Comparison of ENCODE assay signal across 8 cellular contexts in the genomic region with DNA sequence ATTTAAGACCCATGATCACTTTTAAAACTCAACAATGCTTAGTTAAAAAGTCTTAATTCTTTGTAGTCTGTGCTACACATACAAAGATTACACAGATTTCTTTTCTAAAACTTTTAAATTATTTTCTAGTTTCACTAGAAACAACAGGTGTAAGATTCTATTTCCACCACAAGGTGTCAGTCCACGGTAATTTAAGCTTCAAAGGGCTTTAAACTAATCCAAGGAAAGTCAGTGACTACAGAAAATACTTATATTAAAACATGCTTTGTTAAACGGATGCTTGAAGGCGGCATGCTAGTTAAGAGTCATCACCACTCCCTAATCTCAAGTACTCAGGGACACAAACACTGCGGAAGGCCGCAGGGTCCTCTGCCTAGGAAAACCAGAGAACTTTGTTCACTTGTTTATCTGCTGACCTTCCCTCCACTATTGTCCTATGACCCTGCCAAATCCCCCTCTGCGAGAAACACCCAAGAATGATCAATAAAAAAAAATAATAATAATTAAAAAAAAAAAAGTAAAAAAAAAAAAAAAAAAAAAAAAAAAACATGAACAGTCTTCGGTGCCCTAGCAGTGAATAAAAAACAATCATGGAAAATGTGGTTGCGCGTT. TPM values are rescaled to one million over a fixed set of nuclear protein-coding genes. Genes with fewer than 3 reads are reported as not detected.
A peak's percentile ranks its signal among the peaks of the same experiment; 100 is the strongest.
DNase-seq lines count a peak whose midpoint lies in the region; FAIRE-seq and TF ChIP-seq lines count a peak whose summit lies in the region.
"Not testable (repeated sequence)": the region's sequence is repeated elsewhere in the genome, so short reads cannot be mapped to it uniquely, and the experiment has no call there.

No MANE protein-coding gene starts in this region.

- TF ChIP-seq POLR2A in H1 (IDR thresholded peaks at IDR 0.05; ENCODE audit: control extremely low read depth in 1 of 2, low read depth in 2 of 2, low read length in 2 of 2): not testable (repeated sequence)

- not testable (repeated sequence) for H3K27ac ChIP-seq in H1 (ENCODE audit: low read depth, low read length)

- not testable (repeated sequence) for H3K4me3 ChIP-seq in H1 (ENCODE audit: extremely low read depth in 1 of 4, insufficient read depth in 2 of 4, low read depth in 3 of 4, low read length in 4 of 4); retinal pigment epithelial cell (ENCODE audit: low read length)

- not testable (repeated sequence) for H2BK12ac ChIP-seq in H1 (ENCODE audit: low read depth, low read length)

- H3K23ac ChIP-seq in H1 (ENCODE audit: insufficient read length): not testable (repeated sequence)

- not testable (repeated sequence) for H2BK20ac ChIP-seq in H1 (ENCODE audit: low read length)

- not testable (repeated sequence) for H3K4me1 ChIP-seq in H1 (replicated peaks in 1 of 4; ENCODE audit: control insufficient read depth in 3 of 4, insufficient read depth in 4 of 4, low read length in 3 of 4)

- H2BK5ac ChIP-seq in H1 (ENCODE audit: low read depth, low read length): not testable (repeated sequence)

- not testable (repeated sequence) for H2AK5ac ChIP-seq in H1 (ENCODE audit: low read depth, low read length)

- H4K8ac ChIP-seq in H1 (ENCODE audit: extremely low read depth, insufficient read depth, low read length): not testable (repeated sequence)

- TF ChIP-seq CTCF in AG09319 (IDR thresholded peaks at IDR 0.05; ENCODE audit: low read depth, low read length) (peak; percentile 37), GM12872 (IDR thresholded peaks at IDR 0.05; ENCODE audit: insufficient read depth, low read depth, low read length) (peak; percentile 13; the same call in 1 of the 3 replicates), H1 (IDR thresholded peaks at IDR 0.05; ENCODE audit: control extremely low read depth in 1 of 3, insufficient read depth in 1 of 3, low read depth in 1 of 3, low read length in 3 of 3) (peak in 2 of 3 experiments; percentile 10 to 22; a peak in 2 of 4 replicates), retinal pigment epithelial cell (conservative IDR thresholded peaks at IDR 0.05; ENCODE audit: low read depth, low read length) (peak; percentile 39)

- not testable (repeated sequence) for H3K4me2 ChIP-seq in H1 (ENCODE audit: insufficient read depth in 1 of 2, low read depth in 2 of 2, low read length in 2 of 2)

- H3K79me2 ChIP-seq in H1 (ENCODE audit: control insufficient read depth in 1 of 2, insufficient read depth in 2 of 2, low read length in 2 of 2): not testable (repeated sequence)

- not testable (repeated sequence) for H3K79me1 ChIP-seq in H1 (ENCODE audit: low read depth, low read length)

- H4K5ac ChIP-seq in H1 (ENCODE audit: insufficient read length, low read depth, low read length): not testable (repeated sequence)

- not testable (repeated sequence) for H2BK120ac ChIP-seq in H1 (replicated peaks; ENCODE audit: low read depth, low read length)

- not testable (repeated sequence) for TF ChIP-seq EP300 in Ishikawa (IDR thresholded peaks at IDR 0.05; ENCODE audit: borderline replicate concordance); H1 (IDR thresholded peaks at IDR 0.05; ENCODE audit: borderline replicate concordance in 1 of 2, low read depth in 2 of 2, low read length in 2 of 2)

- not testable (repeated sequence) for H3K27me3 ChIP-seq in H1 (replicated peaks in 1 of 4; ENCODE audit: control insufficient read depth in 3 of 4, extremely low read depth in 1 of 4, insufficient read depth in 3 of 4, low read length in 3 of 4)

- H3K56ac ChIP-seq in H1 (replicated peaks; ENCODE audit: insufficient read length, low read depth, low read length): not testable (repeated sequence)

- not testable (repeated sequence) for H3K14ac ChIP-seq in H1 (ENCODE audit: insufficient read length)

- H4K20me1 ChIP-seq in H1 (replicated peaks in 1 of 2; ENCODE audit: control insufficient read depth in 1 of 2, insufficient read depth in 2 of 2, low read length in 2 of 2): not testable (repeated sequence)

- not testable (repeated sequence) for H2BK15ac ChIP-seq in H1 (ENCODE audit: low read length)

- not testable (repeated sequence) for H3K4ac ChIP-seq in H1 (replicated peaks; ENCODE audit: insufficient read length, low read depth, low read length)

- CTCF ChIA-PET in H1 (lab: Charles Lee; ENCODE audit: partially characterized antibody): interaction anchor here (0.6 to 2.4 kb wide), 13 partner anchors 13 to 270 kb away, joined by 3 to 6 read pairs (median 3); no protein-coding TSS in a partner anchor

- POLR2A ChIA-PET in H1 (lab: Charles Lee; ENCODE audit: partially characterized antibody): not testable (repeated sequence)

- H3K9ac ChIP-seq in H1 (replicated peaks in 1 of 4; ENCODE audit: extremely low read depth in 1 of 4, low read depth in 3 of 4, low read length in 3 of 4): not testable (repeated sequence)

- H3K9me3 ChIP-seq in H1 (ENCODE audit: insufficient read depth in 2 of 2, low read depth in 1 of 2, low read length in 1 of 2): not testable (repeated sequence)

- peak; percentile 74 for TF ChIP-seq RAD21 in Ishikawa (IDR thresholded peaks at IDR 0.05; ENCODE audit: low read depth)
- peak; percentile 55 to 64 for TF ChIP-seq RAD21 in H1 (IDR thresholded peaks at IDR 0.05 in 1 of 2, conservative IDR thresholded peaks at IDR 0.05 in 1 of 2; ENCODE audit: low read depth in 2 of 2, low read length in 2 of 2)

- not testable (repeated sequence) for H3K23me2 ChIP-seq in H1 (ENCODE audit: low read depth, low read length)

- H2AFZ ChIP-seq in H1 (ENCODE audit: low read length): not testable (repeated sequence)

- DNase-seq in AG09319 (ENCODE audit: extremely low read depth, low read depth): peak; percentile 44
- DNase-seq in NCI-H460 (ENCODE audit: extremely low read depth, low read depth): peak; percentile 41
- peak; percentile 51 to 76 for DNase-seq in SW 1271 (lab: John Stamatoyannopoulos, UW)
- not testable (repeated sequence) for DNase-seq in H1 (ENCODE audit: low read depth in 1 of 2, low spot score in 2 of 2)
- peak; percentile 50 for DNase-seq in kidney glomerular epithelial cell (lab: John Stamatoyannopoulos, UW)
- peak; percentile 39 for DNase-seq in retinal pigment epithelial cell (ENCODE audit: low read depth)

- not testable (repeated sequence) for H4K91ac ChIP-seq in H1 (replicated peaks; ENCODE audit: insufficient read length, low read length)

- not testable (repeated sequence) for H3K18ac ChIP-seq in H1 (ENCODE audit: extremely low read depth, low read length)

- not testable (repeated sequence) for FAIRE-seq in H1 (lab: Jason Lieb, UNC)

- WGBS in H1 (ENCODE audit: extremely low coverage in 1 of 2, insufficient coverage in 1 of 2, insufficient read length in 1 of 2, insufficient replicate concordance in 2 of 2, low coverage in 1 of 2, low lambda C conversion rate in 2 of 2, missing lambda C conversion rate in 1 of 2), 2 experiments: 30% methylated on average over 8 of the region's 9 CpGs; no CpG with 5 or more reads in 1 of the 2 experiments

- H3K36me3 ChIP-seq in H1 (ENCODE audit: control insufficient read depth in 2 of 4, insufficient read depth in 4 of 4, low read length in 3 of 4): not testable (repeated sequence)

RNA-seq across cellular contexts. Expression of gene STEAP1, which starts 1.5 kb away (rescaled TPM):
- 3.6 and 3.8 TPM in 2 replicates for total RNA-seq in NCI-H460 (2014; rRNA removed; shearing (Covaris generic))
- 4.3 and 8.8 TPM in 2 replicates for polyA plus RNA-seq in NCI-H460 (2014; cell fraction: nucleus; rRNA removed)
- 8.1 and 9.5 TPM in 2 replicates for total RNA-seq in H1 (2021; fragmentation: NEBNext Ultra II Directional; extraction: Animal tissue kit (Norgen Biotek cat#: 25700))
- 3.6 and 9.2 TPM in 2 replicates for polyA plus RNA-seq in H1 (2011; rRNA removed)
- 8.8 TPM for polyA plus RNA-seq in H1 (2011; cell fraction: cytosol; rRNA removed)
- polyA plus RNA-seq in H1 (2011; cell fraction: nucleus; rRNA removed): 1.7 TPM
- polyA plus RNA-seq in H1 (2012, experiment 1 of 2): 6.2 to 14.9 TPM (median 8.8 TPM) in 4 replicates
- polyA plus RNA-seq in H1 (2012, experiment 2 of 2): 2.9 TPM
- 15.9 TPM for polyA plus RNA-seq in H1 (2013, experiment 1 of 2)
- polyA plus RNA-seq in H1 (2013, experiment 2 of 2): 19.5 TPM
- polyA minus RNA-seq in H1 (2011; rRNA and poly(A)+ RNA removed): 4.0 and 5.3 TPM in 2 replicates
- 2.3 TPM for polyA minus RNA-seq in H1 (2011; cell fraction: cytosol; rRNA and poly(A)+ RNA removed)
- polyA minus RNA-seq in H1 (2011; cell fraction: nucleus; rRNA and poly(A)+ RNA removed): 4.7 TPM

RNA-seq across cellular contexts. Expression of gene STEAP2, which starts 58.8 kb away (rescaled TPM):
- 2.1 and 2.2 TPM in 2 replicates for total RNA-seq in NCI-H460 (2014; rRNA removed; shearing (Covaris generic))
- polyA plus RNA-seq in NCI-H460 (2014; cell fraction: nucleus; rRNA removed): 0.72 and 2.3 TPM in 2 replicates
- total RNA-seq in H1 (2021; fragmentation: NEBNext Ultra II Directional; extraction: Animal tissue kit (Norgen Biotek cat#: 25700)): 17.4 and 18.4 TPM in 2 replicates
- polyA plus RNA-seq in H1 (2011; rRNA removed): 9.4 and 13.4 TPM in 2 replicates
- polyA plus RNA-seq in H1 (2011; cell fraction: cytosol; rRNA removed): 12.8 TPM
- polyA plus RNA-seq in H1 (2011; cell fraction: nucleus; rRNA removed): 18.2 TPM
- 8.0 to 17.5 TPM (median 11.0 TPM) in 4 replicates for polyA plus RNA-seq in H1 (2012, experiment 1 of 2)
- polyA plus RNA-seq in H1 (2012, experiment 2 of 2): 1.5 TPM
- 15.4 TPM for polyA plus RNA-seq in H1 (2013, experiment 1 of 2)
- polyA plus RNA-seq in H1 (2013, experiment 2 of 2): 14.9 TPM
- 22.7 and 37.1 TPM in 2 replicates for polyA minus RNA-seq in H1 (2011; rRNA and poly(A)+ RNA removed)
- polyA minus RNA-seq in H1 (2011; cell fraction: cytosol; rRNA and poly(A)+ RNA removed): 14.2 TPM
- 40.8 TPM for polyA minus RNA-seq in H1 (2011; cell fraction: nucleus; rRNA and poly(A)+ RNA removed)
